ENCODE assay signal across 11 cellular contexts in genomic region chr7:158650821-158651225, GRCh38. TPM values are rescaled to one million over a fixed set of nuclear protein-coding genes. Genes with fewer than 3 reads are reported as not detected.
DNase-seq lines count a peak whose midpoint lies in the region; ATAC-seq and TF ChIP-seq lines count a peak whose summit lies in the region.
"Had no signal": no experiment of that assay in that cellular context is flagged by ENCODE, and none has a peak within 500 bp of the region (broad histone marks: within the 10 kb centered on the region; RNA-seq: fewer than 3 reads in every experiment).

No MANE protein-coding gene starts in this region.

- H3K4me3 ChIP-seq in choroid plexus epithelial cell (ENCODE audit: low read depth, low read length) = no peak overlapping the region

- ATAC-seq in sciatic nerve = peak; percentile 39
- no peak for ATAC-seq in HG02870 (IDR thresholded peaks at IDR 0.05; ENCODE audit: unreplicated experiment)
- no peak for ATAC-seq in Right ventricle myocardium superior (ENCODE audit: poor library complexity)
- ATAC-seq: naive thymus-derived CD4-positive, alpha-beta T cell had no signal

- no peak for TF ChIP-seq CTCF in choroid plexus epithelial cell (conservative IDR thresholded peaks at IDR 0.05; ENCODE audit: low read depth, low read length)

- intact Hi-C loops in sciatic nerve (cut with DNase I) (no loop called here), Right ventricle myocardium superior (cut with DNase I) (no loop called here)

- DNase-seq in EL (peak; percentile 79), M059J (ENCODE audit: low read depth) (peak; percentile 74), choroid plexus epithelial cell (ENCODE audit: low read depth) (peak; percentile 65), sciatic nerve (ENCODE audit: low spot score) (no peak), Right ventricle myocardium superior (no peak), putamen (ENCODE audit: low spot score) (no peak)
- DNase-seq: kidney; naive thymus-derived CD4-positive, alpha-beta T cell; NCI-H1105 treated with DMSO at 0.1 percent for 48 hours; stimulated activated naive CD4-positive, alpha-beta T cell had no signal

RNA-seq across cellular contexts. Expression of gene NCAPG2, which starts 53.8 kb away (rescaled TPM):
- 40.4 and 73.0 TPM in 2 replicates for total RNA-seq in M059J (2014; rRNA removed; shearing (Covaris generic))
- 11.7 TPM for total RNA-seq in sciatic nerve
- total RNA-seq in Right ventricle myocardium superior = 5.6 TPM

Comparison
In these comparisons a context has a peak if more than half of its experiments do, and no peak if none do; other contexts are left out.
1. DNase-seq: peak in EL (single experiment), M059J (single experiment) and choroid plexus epithelial cell (single experiment); none in sciatic nerve (single experiment), Right ventricle myocardium superior (single experiment) and putamen (single experiment).